4 cellular contexts compared by ENCODE assay signal in genomic region chr1:225939097-225939938, GRCh38. TPM values are rescaled to one million over a fixed set of nuclear protein-coding genes. Genes with fewer than 3 reads are reported as not detected.
"Had no signal": no experiment of that assay in that cellular context is flagged by ENCODE, and none has a peak within 500 bp of the region (broad histone marks: within the 10 kb centered on the region; RNA-seq: fewer than 3 reads in every experiment).

No MANE protein-coding gene starts in this region.

RNA-seq across cellular contexts. Expression of gene LEFTY2, which starts 1.7 kb away (rescaled TPM):
- total RNA-seq: activated T-helper 17 cell treated with anti-CD3 and anti-CD28 coated beads, Interleukin-2, amount 50 U/mL, for 72 hours; dermis microvascular lymphatic vessel endothelial cell had no signal

RNA-seq across cellular contexts. Expression of gene LEFTY1, which starts 50.4 kb away (rescaled TPM):
- total RNA-seq: activated T-helper 17 cell treated with anti-CD3 and anti-CD28 coated beads, Interleukin-2, amount 50 U/mL, for 72 hours; ascending aorta; dermis microvascular lymphatic vessel endothelial cell; vagina had no signal
